In the genomic region with DNA sequence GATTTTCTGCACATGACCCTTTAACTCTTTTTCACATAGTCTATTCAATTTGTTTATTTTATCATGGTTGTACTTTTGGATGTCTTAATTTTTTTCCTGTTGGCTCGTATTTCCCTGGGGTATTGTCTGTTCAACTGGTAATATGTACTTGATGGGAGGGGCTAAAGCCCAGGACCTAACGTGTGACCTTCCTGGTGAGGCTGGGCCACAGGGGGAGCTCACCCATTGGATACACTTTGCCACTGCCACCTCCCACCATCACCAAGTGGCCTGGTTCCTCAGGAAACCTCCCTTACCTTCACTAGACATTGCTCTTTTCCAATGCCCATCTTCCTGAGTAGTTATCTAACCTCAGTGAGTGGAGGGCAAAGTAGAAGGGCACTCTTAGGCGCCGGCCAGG, we compare ENCODE assay signal across 29 cellular contexts.
"Had no signal": no experiment of that assay in that cellular context is flagged by ENCODE, and none has a peak within 500 bp of the region (broad histone marks: within the 10 kb centered on the region; RNA-seq: fewer than 3 reads in every experiment).

No MANE protein-coding gene starts in this region.

- ATAC-seq: activated CD8-positive, alpha-beta T cell treated with anti-CD3 and anti-CD28 coated beads for 36 hours; activated naive CD4-positive, alpha-beta T cell treated with anti-CD3 and anti-CD28 coated beads, Interleukin-2, amount 50 U/mL, for 72 hours; activated T-cell treated with anti-CD3 and anti-CD28 coated beads, Interleukin-2, amount 50 U/mL, for 4 hours; activated T-helper 17 cell treated with anti-CD3 and anti-CD28 coated beads, Interleukin-2, amount 50 U/mL, for 72 hours; gastroesophageal sphincter had no signal

- H3K4me3 ChIP-seq: ascending aorta, breast epithelium, cardiac muscle cell, colonic mucosa, esophagus squamous epithelium, gastroesophageal sphincter, heart right ventricle had no signal

- H3K27ac ChIP-seq: ascending aorta, breast epithelium, colonic mucosa, epithelial cell of prostate, esophagus squamous epithelium, gastroesophageal sphincter had no signal

- FAIRE-seq: endometrium, endothelial cell of umbilical vein had no signal

- H3K4me3 Mint-ChIP-seq: activated CD8-positive, alpha-beta T cell treated with anti-CD3 and anti-CD28 coated beads for 36 hours; activated naive CD8-positive, alpha-beta T cell treated with anti-CD3 and anti-CD28 coated beads, Interleukin-2, amount 10 ng/mL, durations not matched to agents 7 days and 5 days; activated T-cell treated with anti-CD3 and anti-CD28 coated beads, Interleukin-2, amount 50 U/mL, for 4 hours; activated T-helper 17 cell treated with anti-CD3 and anti-CD28 coated beads, Interleukin-2, amount 50 U/mL, for 72 hours; brain had no signal

- H3K4me1 Mint-ChIP-seq: activated naive CD8-positive, alpha-beta T cell treated with anti-CD3 and anti-CD28 coated beads, Interleukin-2, amount 10 ng/mL, durations not matched to agents 7 days and 5 days; activated T-helper 17 cell treated with anti-CD3 and anti-CD28 coated beads, Interleukin-2, amount 50 U/mL, for 72 hours; brain had no signal

- H3K36me3 Mint-ChIP-seq: activated naive CD8-positive, alpha-beta T cell treated with anti-CD3 and anti-CD28 coated beads, Interleukin-2, amount 10 ng/mL, durations not matched to agents 7 days and 5 days had no signal

- H3K9me3 Mint-ChIP-seq: activated CD8-positive, alpha-beta T cell treated with anti-CD3 and anti-CD28 coated beads for 36 hours; activated naive CD4-positive, alpha-beta T cell treated with anti-CD3 and anti-CD28 coated beads, Interleukin-2, amount 50 U/mL, for 72 hours; activated naive CD8-positive, alpha-beta T cell treated with anti-CD3 and anti-CD28 coated beads, Interleukin-2, amount 10 ng/mL, durations not matched to agents 7 days and 5 days; activated T-cell treated with anti-CD3 and anti-CD28 coated beads, Interleukin-2, amount 50 U/mL, for 4 hours; activated T-helper 17 cell treated with anti-CD3 and anti-CD28 coated beads, Interleukin-2, amount 50 U/mL, for 72 hours had no signal

- H3K9me3 ChIP-seq: ascending aorta, breast epithelium, colonic mucosa, esophagus squamous epithelium, gastroesophageal sphincter, heart right ventricle had no signal

- DNase-seq: activated CD4-positive, alpha-beta T cell treated with anti-CD3 and anti-CD28 coated beads for 1 hour; activated CD4-positive, alpha-beta T cell treated with anti-CD3 and anti-CD28 coated beads for 48 hours; activated CD4-positive, alpha-beta T cell treated with anti-CD3 and anti-CD28 coated beads, Interleukin-2, amount 50 U/mL, for 1 hour; activated CD4-positive, alpha-beta T cell treated with anti-CD3 and anti-CD28 coated beads, Interleukin-2, amount 50 U/mL, for 48 hours; activated CD8-positive, alpha-beta memory T cell treated with anti-CD3 and anti-CD28 coated beads for 24 hours; activated CD8-positive, alpha-beta T cell treated with anti-CD3 and anti-CD28 coated beads for 36 hours; activated effector memory CD4-positive, alpha-beta T cell treated with Interleukin-2 at 50 U/mL for 16 hours; activated gamma-delta T cell treated with Interleukin-2 at 50 U/mL for 16 hours; activated naive CD4-positive, alpha-beta T cell treated with Interleukin-2 at 50 U/mL for 16 hours; activated naive CD8-positive, alpha-beta T cell treated with anti-CD3 and anti-CD28 coated beads, Interleukin-2, amount 10 ng/mL, durations not matched to agents 7 days and 5 days; activated T-cell treated with anti-CD3 and anti-CD28 coated beads, Interleukin-2, amount 50 U/mL, for 4 hours; central memory CD4-positive, alpha-beta T cell; cerebellar nuclear complex; colonic mucosa; effector CD8-positive, alpha-beta T cell; esophagus squamous epithelium; foreskin melanocyte; heart right ventricle; T-helper 2 cell had no signal

- H3K27ac Mint-ChIP-seq: activated CD8-positive, alpha-beta T cell treated with anti-CD3 and anti-CD28 coated beads for 36 hours; activated naive CD8-positive, alpha-beta T cell treated with anti-CD3 and anti-CD28 coated beads, Interleukin-2, amount 10 ng/mL, durations not matched to agents 7 days and 5 days; activated T-helper 17 cell treated with anti-CD3 and anti-CD28 coated beads, Interleukin-2, amount 50 U/mL, for 72 hours; brain had no signal

- H3K4me1 ChIP-seq: ascending aorta, breast epithelium, colonic mucosa, gastroesophageal sphincter had no signal

- H3K27me3 Mint-ChIP-seq: activated CD8-positive, alpha-beta T cell treated with anti-CD3 and anti-CD28 coated beads for 36 hours; activated naive CD8-positive, alpha-beta T cell treated with anti-CD3 and anti-CD28 coated beads, Interleukin-2, amount 10 ng/mL, durations not matched to agents 7 days and 5 days; activated T-helper 17 cell treated with anti-CD3 and anti-CD28 coated beads, Interleukin-2, amount 50 U/mL, for 72 hours; brain had no signal

- H3K36me3 ChIP-seq: ascending aorta, breast epithelium, cardiac muscle cell, colonic mucosa, esophagus squamous epithelium, gastroesophageal sphincter, heart right ventricle had no signal

- H3K27me3 ChIP-seq: ascending aorta, breast epithelium, cardiac muscle cell, colonic mucosa, esophagus squamous epithelium, gastroesophageal sphincter, heart right ventricle had no signal
